19 cellular contexts compared by ENCODE assay signal in genomic region chrX:10952619-10953018, GRCh38.
"Had no signal": no experiment of that assay in that cellular context is flagged by ENCODE, and none has a peak within 500 bp of the region (broad histone marks: within the 10 kb centered on the region; RNA-seq: fewer than 3 reads in every experiment).

No MANE protein-coding gene starts in this region.

- H3K4me1 ChIP-seq: left lung, stomach, testis, upper lobe of right lung had no signal

- H3K27ac ChIP-seq: coronary artery, hepatocyte, left lung, stomach, testis, upper lobe of right lung had no signal

- H3K36me3 ChIP-seq: left lung, stomach, upper lobe of right lung had no signal

- H3K27me3 ChIP-seq: hepatocyte, left lung, stomach, testis, upper lobe of right lung had no signal

- ATAC-seq: activated CD8-positive, alpha-beta T cell treated with anti-CD3 and anti-CD28 coated beads, Interleukin-2, amount 10 ng/mL, durations not matched to agents 7 days and 5 days; left lung; upper lobe of right lung had no signal

- DNase-seq: activated CD4-positive, alpha-beta T cell treated with anti-CD3 and anti-CD28 coated beads, Interleukin-2, amount 10 ng/mL, durations not matched to agents 24 days and 14 days; activated CD4-positive, CD25-positive, alpha-beta regulatory T cell; activated CD8-positive, alpha-beta memory T cell treated with anti-CD3 and anti-CD28 coated beads, Interleukin-2, amount 50 U/mL, for 4 hours; activated CD8-positive, alpha-beta T cell treated with anti-CD3 and anti-CD28 coated beads, Interleukin-2, amount 10 ng/mL, durations not matched to agents 7 days and 5 days; activated effector memory CD4-positive, alpha-beta T cell treated with anti-CD3 and anti-CD28 coated beads, Interleukin-2, amount 50 U/mL, for 16 hours; activated T-cell treated with anti-CD3 and anti-CD28 coated beads, Interleukin-2, amount 50 U/mL, for 48 hours; amniotic stem cell; central memory CD4-positive, alpha-beta T cell; kidney; left lung; nephron progenitor cell; occipital lobe; stimulated activated CD4-positive, alpha-beta T cell treated with anti-CD3 and anti-CD28 coated beads, Interleukin-1b, Interleukin-23, amount 100 ng/mL, for 48 hours; stomach; T-helper 2 cell; testis; upper lobe of right lung had no signal

- H3K4me3 ChIP-seq: coronary artery, hepatocyte, left lung, stomach, testis, upper lobe of right lung had no signal

- H3K9me3 ChIP-seq: testis, upper lobe of right lung had no signal
